In the genomic region with DNA sequence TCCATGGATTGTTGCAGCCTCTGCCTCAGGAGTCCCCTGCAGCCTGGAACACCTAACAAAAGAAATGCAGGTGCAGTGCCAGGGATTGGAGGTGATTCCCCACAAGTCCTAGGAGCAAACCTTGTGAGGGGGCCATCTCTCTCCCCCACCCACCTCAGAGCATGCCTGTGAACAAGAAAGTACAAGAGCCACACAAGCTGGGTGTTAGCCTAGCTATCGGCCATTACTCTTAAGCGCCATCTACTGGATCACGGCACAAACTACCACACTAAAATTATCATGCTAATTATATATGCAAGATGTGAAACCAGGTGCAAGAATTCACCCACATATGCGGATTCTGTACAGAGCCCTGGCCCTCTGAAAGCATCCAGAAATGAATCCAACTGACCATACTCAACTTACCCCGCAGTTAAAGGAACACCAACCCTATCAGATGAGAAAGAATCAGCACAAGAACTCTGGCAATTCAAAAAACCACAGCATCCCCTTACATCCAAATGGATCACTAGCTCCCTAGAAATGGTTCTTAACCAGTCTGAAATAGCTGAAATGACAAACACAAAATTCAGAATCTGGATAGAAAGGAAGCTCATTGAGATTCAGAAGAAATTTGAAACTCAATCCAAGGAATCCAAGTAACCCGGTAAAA, we compare ENCODE assay signal across 8 cellular contexts. TPM values are rescaled to one million over a fixed set of nuclear protein-coding genes. Genes with fewer than 3 reads are reported as not detected.
DNase-seq lines count a peak whose midpoint lies in the region; ATAC-seq, FAIRE-seq and TF ChIP-seq lines count a peak whose summit lies in the region.

No MANE protein-coding gene starts in this region.

- H3K4me3 ChIP-seq in H1 (ENCODE audit: extremely low read depth in 1 of 4, insufficient read depth in 2 of 4, low read depth in 3 of 4, low read length in 4 of 4), result no peak overlapping the region

- H3K9me3 Mint-ChIP-seq in mesothelial cell of epicardium, result peaks cover 12% of the 10 kb centered on the region

- no peaks in the 10 kb centered on the region for H3K79me1 ChIP-seq in H1 (ENCODE audit: low read depth, low read length)

- H2BK15ac ChIP-seq in H1 (ENCODE audit: low read length), result no peak overlapping the region

- no peaks in the 10 kb centered on the region for H3K27me3 Mint-ChIP-seq in mesothelial cell of epicardium (ENCODE audit: low read depth)

- TF ChIP-seq EP300 in H1 (IDR thresholded peaks at IDR 0.05; ENCODE audit: borderline replicate concordance in 1 of 2, low read depth in 2 of 2, low read length in 2 of 2), result no peak

- H3K27me3 ChIP-seq in H1 (replicated peaks in 1 of 4; ENCODE audit: control insufficient read depth in 3 of 4, extremely low read depth in 1 of 4, insufficient read depth in 3 of 4, low read length in 3 of 4), result no peaks in the 10 kb centered on the region

- H3K4ac ChIP-seq in H1 (replicated peaks; ENCODE audit: insufficient read length, low read depth, low read length), result no peak overlapping the region

- peak overlapping the region; percentile 91 for H2AFZ ChIP-seq in H1 (ENCODE audit: low read length)

- no peaks in the 10 kb centered on the region for H4K20me1 ChIP-seq in H1 (replicated peaks in 1 of 2; ENCODE audit: control insufficient read depth in 1 of 2, insufficient read depth in 2 of 2, low read length in 2 of 2)

- H3K56ac ChIP-seq in H1 (replicated peaks; ENCODE audit: insufficient read length, low read depth, low read length), result no peak overlapping the region

- no peak overlapping the region for H3K27ac Mint-ChIP-seq in mesothelial cell of epicardium

- H2AK5ac ChIP-seq in H1 (ENCODE audit: low read depth, low read length), result no peak overlapping the region

- no peak overlapping the region for H2BK120ac ChIP-seq in H1 (replicated peaks; ENCODE audit: low read depth, low read length)

- no peak overlapping the region for H4K91ac ChIP-seq in H1 (replicated peaks; ENCODE audit: insufficient read length, low read length)

- no peaks in the 10 kb centered on the region for H3K36me3 ChIP-seq in H1 (ENCODE audit: control insufficient read depth in 2 of 4, insufficient read depth in 4 of 4, low read length in 3 of 4)

- H3K4me1 ChIP-seq in H1 (replicated peaks in 1 of 4; ENCODE audit: control insufficient read depth in 3 of 4, insufficient read depth in 4 of 4, low read length in 3 of 4), result no peaks in the 10 kb centered on the region

- H3K27ac ChIP-seq in H1 (ENCODE audit: low read depth, low read length), result no peak overlapping the region

- DNase-seq in A172 (ENCODE audit: low spot score) (peak; percentile 37), NCI-H446 treated with DMSO at 0.1 percent for 48 hours (lab: John Stamatoyannopoulos, UW) (peak; percentile 19), H1 (ENCODE audit: low read depth in 1 of 2, low spot score in 2 of 2) (peak; percentile 25 to 58), mesothelial cell of epicardium (ENCODE audit: low spot score in 2 of 2, unreplicated experiment in 2 of 2) (peak in 1 of 2 experiments; percentile 44), stromal cell of bone marrow (ENCODE audit: low read depth) (peak; percentile 22)
- DNase-seq in activated CD4-positive, alpha-beta T cell treated with anti-CD3 and anti-CD28 coated beads, Interleukin-2, amount 50 U/mL, for 1 hour, result peak; percentile 30

- H4K5ac ChIP-seq in H1 (ENCODE audit: insufficient read length, low read depth, low read length), result no peak overlapping the region

- no peak overlapping the region for H2BK20ac ChIP-seq in H1 (ENCODE audit: low read length)

- ATAC-seq in HG03039 (IDR thresholded peaks at IDR 0.05; ENCODE audit: unreplicated experiment), result peak; percentile 76

- peak; percentile 50 to 64 for TF ChIP-seq RAD21 in H1 (IDR thresholded peaks at IDR 0.05 in 1 of 2, conservative IDR thresholded peaks at IDR 0.05 in 1 of 2; ENCODE audit: low read depth in 2 of 2, low read length in 2 of 2)

- no peak overlapping the region for H3K23ac ChIP-seq in H1 (ENCODE audit: insufficient read length)

- H3K9me3 ChIP-seq in H1 (ENCODE audit: insufficient read depth in 2 of 2, low read depth in 1 of 2, low read length in 1 of 2), result no peaks in the 10 kb centered on the region

- H3K9ac ChIP-seq in H1 (replicated peaks in 1 of 4; ENCODE audit: extremely low read depth in 1 of 4, low read depth in 3 of 4, low read length in 3 of 4), result no peak overlapping the region

- CTCF ChIA-PET in H1 (lab: Charles Lee; ENCODE audit: partially characterized antibody), result interaction anchor here (0.6 to 3.5 kb wide), 24 partner anchors 11 to 320 kb away, joined by 3 to 39 read pairs (median 4); a partner anchor contains a TSS

- no peaks in the 10 kb centered on the region for H3K23me2 ChIP-seq in H1 (ENCODE audit: low read depth, low read length)

- peaks cover 4% of the 10 kb centered on the region for H3K4me1 Mint-ChIP-seq in mesothelial cell of epicardium

- 18% methylated on average over 6 of the region's 6 CpGs; no CpG with 5 or more reads in 1 of the 2 experiments for WGBS in H1 (ENCODE audit: extremely low coverage in 1 of 2, insufficient coverage in 1 of 2, insufficient read length in 1 of 2, insufficient replicate concordance in 2 of 2, low coverage in 1 of 2, low lambda C conversion rate in 2 of 2, missing lambda C conversion rate in 1 of 2), 2 experiments

- no peak overlapping the region for H2BK12ac ChIP-seq in H1 (ENCODE audit: low read depth, low read length)

- H3K36me3 Mint-ChIP-seq in mesothelial cell of epicardium, result peaks cover 2% of the 10 kb centered on the region

- no peak overlapping the region; the same call in 1 of the 2 replicates for H3K18ac ChIP-seq in H1 (ENCODE audit: extremely low read depth, low read length)

- POLR2A ChIA-PET in H1 (lab: Charles Lee; ENCODE audit: partially characterized antibody), result interaction anchor here (0.6 kb wide), 1 partner anchor 513 kb away, joined by 3 read pairs; no protein-coding TSS in a partner anchor

- no peak overlapping the region for H3K4me2 ChIP-seq in H1 (ENCODE audit: insufficient read depth in 1 of 2, low read depth in 2 of 2, low read length in 2 of 2)

- no peak overlapping the region for H2BK5ac ChIP-seq in H1 (ENCODE audit: low read depth, low read length)

- TF ChIP-seq CTCF in GM12872 (IDR thresholded peaks at IDR 0.05; ENCODE audit: insufficient read depth, low read depth, low read length) (peak; percentile 89), H1 (IDR thresholded peaks at IDR 0.05; ENCODE audit: control extremely low read depth in 1 of 3, insufficient read depth in 1 of 3, low read depth in 1 of 3, low read length in 3 of 3) (peak in 2 of 3 experiments; percentile 77 to 81; a peak in 3 of 4 replicates), mesothelial cell of epicardium (IDR thresholded peaks at IDR 0.05; ENCODE audit: unreplicated experiment) (peak; percentile 49)

- no peaks in the 10 kb centered on the region for H3K79me2 ChIP-seq in H1 (ENCODE audit: control insufficient read depth in 1 of 2, insufficient read depth in 2 of 2, low read length in 2 of 2)

- H3K4me3 Mint-ChIP-seq in mesothelial cell of epicardium, result no peak overlapping the region

- TF ChIP-seq POLR2A in H1 (IDR thresholded peaks at IDR 0.05; ENCODE audit: control extremely low read depth in 1 of 2, low read depth in 2 of 2, low read length in 2 of 2), result no peak

- peak; percentile 95 for FAIRE-seq in H1 (lab: Jason Lieb, UNC)

- H3K14ac ChIP-seq in H1 (ENCODE audit: insufficient read length), result no peak overlapping the region

- H4K8ac ChIP-seq in H1 (ENCODE audit: extremely low read depth, insufficient read depth, low read length), result no peak overlapping the region

TF ChIP-seq in H1, 55 proteins besides CTCF, POLR2A, EP300 and RAD21:
- TF ChIP-seq, protein P1, sequence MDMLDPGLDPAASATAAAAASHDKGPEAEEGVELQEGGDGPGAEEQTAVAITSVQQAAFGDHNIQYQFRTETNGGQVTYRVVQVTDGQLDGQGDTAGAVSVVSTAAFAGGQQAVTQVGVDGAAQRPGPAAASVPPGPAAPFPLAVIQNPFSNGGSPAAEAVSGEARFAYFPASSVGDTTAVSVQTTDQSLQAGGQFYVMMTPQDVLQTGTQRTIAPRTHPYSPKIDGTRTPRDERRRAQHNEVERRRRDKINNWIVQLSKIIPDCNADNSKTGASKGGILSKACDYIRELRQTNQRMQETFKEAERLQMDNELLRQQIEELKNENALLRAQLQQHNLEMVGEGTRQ (IDR thresholded peaks at IDR 0.05; ENCODE audit: low read length), result no peak
- TF ChIP-seq YY1 (IDR thresholded peaks at IDR 0.05; ENCODE audit: low read depth, low read length) (peak; percentile 93), HDAC2 (IDR thresholded peaks at IDR 0.05; ENCODE audit: borderline replicate concordance in 1 of 2, low read depth in 2 of 2, low read length in 2 of 2) (0 out of 4 replicates have a peak, but pooled peaks of 1 of the 2 experiments have one; percentile 13)

RNA-seq across cellular contexts. Expression of a gene that starts 16.5 kb away (rescaled TPM):
- total RNA-seq in A172 (2014; rRNA removed; shearing (Covaris generic)), result 1.5 TPM in 1 of 2 replicates, not detected in the other
- not detected in 2 replicates for total RNA-seq in H1 (2021; fragmentation: NEBNext Ultra II Directional; extraction: Animal tissue kit (Norgen Biotek cat#: 25700))
- 0.12 TPM in 1 of 2 replicates, not detected in the other for polyA plus RNA-seq in H1 (2011; rRNA removed)
- not detected for polyA plus RNA-seq in H1 (2011; cell fraction: cytosol; rRNA removed)
- polyA plus RNA-seq in H1 (2011; cell fraction: nucleus; rRNA removed), result not detected
- not detected in 4 replicates for polyA plus RNA-seq in H1 (2012, experiment 1 of 2)
- not detected for polyA plus RNA-seq in H1 (2012, experiment 2 of 2)
- 0.14 TPM for polyA plus RNA-seq in H1 (2013, experiment 1 of 2)
- 0.13 TPM for polyA plus RNA-seq in H1 (2013, experiment 2 of 2)
- not detected in 2 replicates for polyA minus RNA-seq in H1 (2011; rRNA and poly(A)+ RNA removed)
- not detected for polyA minus RNA-seq in H1 (2011; cell fraction: cytosol; rRNA and poly(A)+ RNA removed)
- polyA minus RNA-seq in H1 (2011; cell fraction: nucleus; rRNA and poly(A)+ RNA removed), result not detected
- total RNA-seq in mesothelial cell of epicardium, result not detected in 3 replicates

RNA-seq across cellular contexts. Expression of a gene that starts 38.1 kb away (rescaled TPM):
- 14.4 and 16.0 TPM in 2 replicates for total RNA-seq in A172 (2014; rRNA removed; shearing (Covaris generic))
- total RNA-seq in H1 (2021; fragmentation: NEBNext Ultra II Directional; extraction: Animal tissue kit (Norgen Biotek cat#: 25700)), result 42.1 and 42.4 TPM in 2 replicates
- polyA plus RNA-seq in H1 (2011; rRNA removed), result 15.6 and 19.4 TPM in 2 replicates
- polyA plus RNA-seq in H1 (2011; cell fraction: cytosol; rRNA removed), result 21.2 TPM
- 12.1 TPM for polyA plus RNA-seq in H1 (2011; cell fraction: nucleus; rRNA removed)
- polyA plus RNA-seq in H1 (2012, experiment 1 of 2), result 33.5 to 49.2 TPM (median 34.5 TPM) in 4 replicates
- polyA plus RNA-seq in H1 (2012, experiment 2 of 2), result 35.5 TPM
- polyA plus RNA-seq in H1 (2013, experiment 1 of 2), result 41.1 TPM
- polyA plus RNA-seq in H1 (2013, experiment 2 of 2), result 41.0 TPM
- polyA minus RNA-seq in H1 (2011; rRNA and poly(A)+ RNA removed), result 22.7 and 23.2 TPM in 2 replicates
- polyA minus RNA-seq in H1 (2011; cell fraction: cytosol; rRNA and poly(A)+ RNA removed), result 20.3 TPM
- 18.8 TPM for polyA minus RNA-seq in H1 (2011; cell fraction: nucleus; rRNA and poly(A)+ RNA removed)
- 59.3 to 59.9 TPM (median 59.9 TPM) in 3 replicates for total RNA-seq in mesothelial cell of epicardium
